ENCODE assay signal across 8 cellular contexts in the genomic region with DNA sequence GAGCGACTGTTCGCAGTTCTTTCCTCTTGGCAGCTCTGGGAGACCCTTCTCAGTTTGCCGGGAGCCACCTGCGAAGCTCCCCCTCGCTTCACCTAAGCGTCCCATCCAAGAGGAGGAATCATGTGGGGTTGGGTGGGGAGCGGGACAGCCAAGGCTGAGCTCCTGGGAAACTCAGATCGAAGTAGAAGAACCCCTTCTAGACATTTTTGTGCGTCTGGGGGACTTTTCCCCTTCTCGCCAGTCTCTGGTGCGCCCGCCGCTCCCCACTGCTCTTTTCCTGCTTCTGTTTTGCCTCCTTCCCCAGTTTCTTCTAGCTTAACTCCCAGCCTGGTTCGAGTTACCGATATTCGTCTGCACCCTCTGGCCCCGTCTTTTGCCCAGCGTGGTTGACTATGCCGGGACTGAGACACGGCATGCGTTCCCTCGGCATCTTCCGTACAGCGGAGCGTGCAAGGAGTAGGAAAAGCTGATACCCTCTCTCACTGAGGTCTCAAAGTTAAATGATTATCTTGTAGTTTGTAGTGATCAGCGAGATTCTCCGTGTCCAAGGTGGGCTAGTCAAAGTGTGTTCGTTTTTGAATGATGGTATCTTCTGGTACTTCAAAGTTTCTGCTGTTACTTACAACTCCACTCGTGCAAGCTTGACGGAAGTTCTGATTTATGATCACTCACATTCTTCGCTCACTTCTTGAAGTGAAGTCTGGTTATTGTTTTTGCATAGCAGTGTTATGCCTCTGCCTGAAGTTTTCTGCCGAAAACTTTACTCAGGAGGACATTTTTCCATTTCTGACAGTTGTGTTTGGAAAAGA. TPM values are rescaled to one million over a fixed set of nuclear protein-coding genes. Genes with fewer than 3 reads are reported as not detected.
DNase-seq lines count a peak whose midpoint lies in the region; ATAC-seq and TF ChIP-seq lines count a peak whose summit lies in the region.

No MANE protein-coding gene starts in this region.

- H3K36me3 Mint-ChIP-seq in progenitor cell of endocrine pancreas (ENCODE audit: insufficient read depth), result no peaks in the 10 kb centered on the region

- no peaks in the 10 kb centered on the region for H3K36me3 ChIP-seq in adrenal gland (replicated peaks in 1 of 2)

- H3K4me3 ChIP-seq in AG10803 (ENCODE audit: low read length) (peak overlapping the region; percentile 95), adrenal gland (peak overlapping the region; percentile 6 to 89 (median 60))

- H3K27ac Mint-ChIP-seq in progenitor cell of endocrine pancreas, result peak overlapping the region; percentile 100

- no peaks in the 10 kb centered on the region for H3K9me3 ChIP-seq in adrenal gland (replicated peaks in 1 of 3)

- H3K27me3 Mint-ChIP-seq in progenitor cell of endocrine pancreas, result no peaks in the 10 kb centered on the region

- H3K27me3 ChIP-seq in adrenal gland, result no peaks in the 10 kb centered on the region

- peak overlapping the region; percentile 25 to 99 (median 96) for H3K27ac ChIP-seq in adrenal gland

- no peak for TF ChIP-seq POLR2A in adrenal gland (IDR thresholded peaks at IDR 0.05)

- no peak for TF ChIP-seq CTCF in AG10803 (conservative IDR thresholded peaks at IDR 0.05; ENCODE audit: low read length)
- no peak for TF ChIP-seq CTCF in adrenal gland (IDR thresholded peaks at IDR 0.05)
- TF ChIP-seq CTCF in progenitor cell of endocrine pancreas (IDR thresholded peaks at IDR 0.05; ENCODE audit: unreplicated experiment), result no peak

- peak; percentile 16 for ATAC-seq in GM18909 (IDR thresholded peaks at IDR 0.05; ENCODE audit: poor library complexity, unreplicated experiment)
- peak; percentile 24 for ATAC-seq in HG03432 (IDR thresholded peaks at IDR 0.05; ENCODE audit: unreplicated experiment)
- peak; percentile 50 for ATAC-seq in left ventricle myocardium superior
- ATAC-seq in GM19328 (IDR thresholded peaks at IDR 0.05; ENCODE audit: unreplicated experiment), result no peak

- H3K9me3 Mint-ChIP-seq in progenitor cell of endocrine pancreas (ENCODE audit: low read depth), result no peaks in the 10 kb centered on the region

- H3K4me1 ChIP-seq in adrenal gland (replicated peaks in 1 of 2), result peaks cover 0 to 32% of the 10 kb centered on the region in 2 donors

- H3K4me3 Mint-ChIP-seq in progenitor cell of endocrine pancreas (ENCODE audit: low read depth), result peak overlapping the region; percentile 98

- WGBS in adrenal gland, 4 donors, result 0 to 1% (median 1%) methylated on average over 25 to 32 of the region's 32 CpGs

- peaks cover 11% of the 10 kb centered on the region for H3K4me1 Mint-ChIP-seq in progenitor cell of endocrine pancreas (ENCODE audit: low read depth)

- intact Hi-C loops in adrenal gland (cut with DNase I) (no loop called here), left ventricle myocardium superior (cut with micrococcal nuclease) (no loop called here)

- DNase-seq in AG10803 (ENCODE audit: low read depth), result peak; percentile 53
- DNase-seq in SK-N-DZ (ENCODE audit: low spot score), result peak; percentile 45
- DNase-seq in adrenal gland, result peak; percentile 35 to 71 (median 45)
- peak; percentile 48 for DNase-seq in left ventricle myocardium superior
- no peak for DNase-seq in progenitor cell of endocrine pancreas (ENCODE audit: low spot score, unreplicated experiment)

RNA-seq across cellular contexts. Expression of gene CAMKMT, which starts 0.7 kb away (rescaled TPM):
- 17.8 and 35.6 TPM in 2 replicates for polyA plus RNA-seq in SK-N-DZ (2014; cell fraction: cytosol; rRNA removed)
- polyA plus RNA-seq in SK-N-DZ (2014; cell fraction: nucleus; rRNA removed), result 12.5 and 17.1 TPM in 2 replicates
- total RNA-seq in adrenal gland (10 to 100 TPM in 3 of 8 donors, 1 to 10 TPM in 5; 2.6 to 12.6 (median 8.9) TPM), left ventricle myocardium superior (3.3 TPM), progenitor cell of endocrine pancreas (20.3 and 24.1 TPM in 2 replicates)
- 10 to 100 TPM in 1 of 3 donors, 1 to 10 TPM in 2; 5.1 to 14.0 (median 6.9) TPM for polyA plus RNA-seq in adrenal gland

RNA-seq across cellular contexts. Expression of gene PREPL, which starts 1.1 kb away (rescaled TPM):
- polyA plus RNA-seq in SK-N-DZ (2014; cell fraction: cytosol; rRNA removed), result 52.5 and 54.4 TPM in 2 replicates
- 48.6 and 49.4 TPM in 2 replicates for polyA plus RNA-seq in SK-N-DZ (2014; cell fraction: nucleus; rRNA removed)
- total RNA-seq in adrenal gland, result 10 to 100 TPM; 40.3 to 79.8 (median 62.6) TPM
- 100 to 1,000 TPM in 1 of 3 donors, 1 to 10 TPM in 2; 8.3 to 122 (median 9.0) TPM for polyA plus RNA-seq in adrenal gland
- total RNA-seq in left ventricle myocardium superior, result 81.9 TPM
- 42.6 and 45.6 TPM in 2 replicates for total RNA-seq in progenitor cell of endocrine pancreas
